In genomic region chr2:42960835-42961165, GRCh38 we compare ENCODE assay signal across 12 cellular contexts.
DNase-seq lines count a peak whose midpoint lies in the region; ATAC-seq and TF ChIP-seq lines count a peak whose summit lies in the region.
"Had no signal": no experiment of that assay in that cellular context is flagged by ENCODE, and none has a peak within 500 bp of the region (broad histone marks: within the 10 kb centered on the region; RNA-seq: fewer than 3 reads in every experiment).

No MANE protein-coding gene starts in this region.

- peak overlapping the region; percentile 6; the same call in 1 of the 2 replicates for H4K5ac ChIP-seq in IMR-90 (ENCODE audit: low read depth, low read length)

- H2AFZ ChIP-seq in IMR-90 (replicated peaks; ENCODE audit: low read length, poor library complexity) = no peak overlapping the region

- POLR2A ChIA-PET in IMR-90 (lab: Charles Lee; ENCODE audit: unreplicated experiment) = no interaction called here

- peaks cover 73% of the 10 kb centered on the region for H3K4me1 Mint-ChIP-seq in nephron

- no peak for TF ChIP-seq CTCF in IMR-90 (conservative IDR thresholded peaks at IDR 0.05; ENCODE audit: low read depth, low read length)
- TF ChIP-seq CTCF in nephron (IDR thresholded peaks at IDR 0.05; ENCODE audit: unreplicated experiment in 3 of 3) = no peak

- no peaks in the 10 kb centered on the region for H3K36me3 Mint-ChIP-seq in nephron (ENCODE audit: low read depth)
- H3K36me3 Mint-ChIP-seq: activated naive CD8-positive, alpha-beta T cell treated with anti-CD3 and anti-CD28 coated beads, Interleukin-2, amount 10 ng/mL, durations not matched to agents 7 days and 5 days had no signal

- no peak overlapping the region for H3K4me3 ChIP-seq in IMR-90 (ENCODE audit: insufficient read depth, low read depth, low read length)
- H3K4me3 ChIP-seq in thymus (ENCODE audit: low read length) = no peak overlapping the region
- H3K4me3 ChIP-seq: SK-N-MC had no signal

- H4K8ac ChIP-seq in IMR-90 (ENCODE audit: low read depth in 2 of 2, low read length in 2 of 2) = 0 out of 4 replicates have a peak overlapping the region, but pooled peaks of 1 of the 2 experiments have one; percentile 5

- H3K9me3 ChIP-seq in IMR-90 (ENCODE audit: control insufficient read depth, insufficient read depth, low read length) (no peaks in the 10 kb centered on the region), thymus (ENCODE audit: control insufficient read depth) (no peaks in the 10 kb centered on the region)

- H3K14ac ChIP-seq in IMR-90 (replicated peaks; ENCODE audit: low read depth, low read length) = no peak overlapping the region

- peaks cover 3% of the 10 kb centered on the region for H3K27me3 Mint-ChIP-seq in nephron (ENCODE audit: low read depth)

- H2BK15ac ChIP-seq in IMR-90 (ENCODE audit: low read depth, low read length) = peak overlapping the region; percentile 49; the same call in 1 of the 3 replicates

- TF ChIP-seq POLR2A in IMR-90 (IDR thresholded peaks at IDR 0.05; ENCODE audit: low read depth, low read length) = no peak

- no peak overlapping the region for H3K23ac ChIP-seq in IMR-90 (ENCODE audit: low read depth, low read length)

- H3K27ac ChIP-seq in IMR-90 (ENCODE audit: insufficient read depth, low read length) (no peak overlapping the region), thymus (ENCODE audit: low read depth) (peak overlapping the region; percentile 64)
- H3K27ac ChIP-seq: SK-N-MC had no signal

- no peak overlapping the region for H4K91ac ChIP-seq in IMR-90 (ENCODE audit: insufficient read depth, low read depth, low read length)

- no peaks in the 10 kb centered on the region for H3K9me3 Mint-ChIP-seq in nephron
- H3K9me3 Mint-ChIP-seq: activated naive CD8-positive, alpha-beta T cell treated with anti-CD3 and anti-CD28 coated beads, Interleukin-2, amount 10 ng/mL, durations not matched to agents 7 days and 5 days; CD4-positive, alpha-beta T cell had no signal

- no peak overlapping the region for H3K4me2 ChIP-seq in IMR-90 (ENCODE audit: low read depth, low read length)

- in situ Hi-C loops in IMR-90 (cut with MboI; ENCODE audit: low sequenced_read_pairs) = no loop called here

- peaks cover 17% of the 10 kb centered on the region; the same call in 1 of the 2 replicates for H3K9me1 ChIP-seq in IMR-90 (ENCODE audit: insufficient read depth, low read length)

- H3K36me3 ChIP-seq in IMR-90 (ENCODE audit: control insufficient read depth, insufficient read depth, low read length) = no peaks in the 10 kb centered on the region
- no peaks in the 10 kb centered on the region for H3K36me3 ChIP-seq in thymus (ENCODE audit: control insufficient read depth, insufficient read depth)

- TF ChIP-seq RAD21 in IMR-90 (IDR thresholded peaks at IDR 0.05; ENCODE audit: low read length) = no peak

- no peaks in the 10 kb centered on the region for H4K20me1 ChIP-seq in IMR-90 (ENCODE audit: insufficient read depth, low read length)

- peak overlapping the region; percentile 66; the same call in 1 of the 2 replicates for H2AK5ac ChIP-seq in IMR-90 (ENCODE audit: low read depth, low read length)

- H2AK9ac ChIP-seq in IMR-90 (replicated peaks; ENCODE audit: low read depth, low read length, poor library complexity) = peak overlapping the region; percentile 6

- DNase-seq in IMR-90 (no peak), fibroblast of gingiva (ENCODE audit: low read depth) (peak; percentile 63), inferior parietal cortex (ENCODE audit: extremely low spot score) (no peak)
- DNase-seq: activated naive CD8-positive, alpha-beta T cell treated with anti-CD3 and anti-CD28 coated beads, Interleukin-2, amount 10 ng/mL, durations not matched to agents 7 days and 5 days; CD4-positive, alpha-beta T cell; NCI-H2107 had no signal

- intact Hi-C loops in IMR-90 (cut with micrococcal nuclease) = loop anchor here (10.0 kb wide), 1 partner anchor 144 kb away; no protein-coding TSS in a partner anchor

- H3K4me1 ChIP-seq in IMR-90 (ENCODE audit: control insufficient read depth, insufficient read depth, low read length) (peaks cover 33% of the 10 kb centered on the region), thymus (ENCODE audit: control insufficient read depth, insufficient read depth, low read length) (peaks cover 47% of the 10 kb centered on the region)

- H3K27me3 ChIP-seq in IMR-90 (ENCODE audit: control insufficient read depth, insufficient read depth, low read length) (no peaks in the 10 kb centered on the region), thymus (ENCODE audit: control insufficient read depth, insufficient read depth) (no peaks in the 10 kb centered on the region)

- 0 out of 2 replicates have a peak overlapping the region, but pooled peaks have one; percentile 74 for H2BK120ac ChIP-seq in IMR-90 (ENCODE audit: low read depth, low read length)

- peak overlapping the region; percentile 82 for H3K4ac ChIP-seq in IMR-90 (ENCODE audit: low read depth, low read length)

- H3K18ac ChIP-seq in IMR-90 (ENCODE audit: low read depth, low read length) = no peak overlapping the region; the same call in 1 of the 2 replicates

- no peaks in the 10 kb centered on the region for H3K79me1 ChIP-seq in IMR-90 (ENCODE audit: low read depth in 1 of 2, low read length in 2 of 2)

- no TSS peak for BruUV-seq in IMR-90 (replicated peaks; lab: Mats Ljungman, UMichigan)

- H2BK5ac ChIP-seq in IMR-90 (ENCODE audit: low read depth, low read length, poor library complexity, severe bottlenecking) = no peak overlapping the region

- CTCF ChIA-PET in IMR-90 (lab: Yijun Ruan, JAX) = no interaction called here

- peak overlapping the region in 2 of 3 experiments; percentile 14 to 39 for H3K4me3 Mint-ChIP-seq in nephron
- H3K4me3 Mint-ChIP-seq: activated naive CD8-positive, alpha-beta T cell treated with anti-CD3 and anti-CD28 coated beads, Interleukin-2, amount 10 ng/mL, durations not matched to agents 7 days and 5 days had no signal

- H3K56ac ChIP-seq in IMR-90 (ENCODE audit: extremely low read depth, insufficient read depth, low read length) = no peak overlapping the region

- no CpG with 5 or more reads among the region's 6 CpGs for WGBS in IMR-90 (ENCODE audit: extremely low coverage in 2 of 2, insufficient read length in 1 of 2), 2 experiments
- 93% methylated on average over 6 of the region's 6 CpGs for WGBS in thymus

- dilution Hi-C loops in IMR-90 (cut with HindIII; ENCODE audit: low sequenced_read_pairs, unreplicated experiment) = no loop called here

- H3K27ac Mint-ChIP-seq in nephron = peak overlapping the region; percentile 85 to 97 (median 92)
- H3K27ac Mint-ChIP-seq: activated naive CD8-positive, alpha-beta T cell treated with anti-CD3 and anti-CD28 coated beads, Interleukin-2, amount 10 ng/mL, durations not matched to agents 7 days and 5 days; CD4-positive, alpha-beta T cell had no signal

- H2BK20ac ChIP-seq in IMR-90 (ENCODE audit: low read depth, low read length) = peak overlapping the region; percentile 71; the same call in 1 of the 2 replicates

- no peak overlapping the region for H3K9ac ChIP-seq in IMR-90 (ENCODE audit: low read depth, low read length)

- ATAC-seq in IMR-90 (ENCODE audit: low read depth) = no peak
- ATAC-seq in HG03354 (IDR thresholded peaks at IDR 0.05; ENCODE audit: poor library complexity, severe bottlenecking, unreplicated experiment) = no peak
- no peak for ATAC-seq in HG03520 (IDR thresholded peaks at IDR 0.05; ENCODE audit: unreplicated experiment)
- ATAC-seq in SK-N-SH treated with all-trans-retinoic acid at 6 μM for 48 hours = no peak

TF ChIP-seq in IMR-90, 13 proteins besides CTCF, POLR2A, EP300 and RAD21:
- no peak for TF ChIP-seq CHD1 (IDR thresholded peaks at IDR 0.05; ENCODE audit: low read depth, low read length)
- no peak for TF ChIP-seq RCOR1 (IDR thresholded peaks at IDR 0.05; ENCODE audit: insufficient replicate concordance, low read length)
- TF ChIP-seq FOS (IDR thresholded peaks at IDR 0.05; ENCODE audit: low read depth, low read length) = no peak
- TF ChIP-seq NFE2L2 (IDR thresholded peaks at IDR 0.05; ENCODE audit: low read depth, low read length) = no peak
- no peak for TF ChIP-seq MAFK (IDR thresholded peaks at IDR 0.05; ENCODE audit: low read depth, low read length)
- TF ChIP-seq SMC3 (IDR thresholded peaks at IDR 0.05; ENCODE audit: low read depth, low read length) = no peak
- TF ChIP-seq RFX5 (IDR thresholded peaks at IDR 0.05; ENCODE audit: low read depth, low read length) = no peak
- no peak for TF ChIP-seq CEBPB (IDR thresholded peaks at IDR 0.05; ENCODE audit: low read depth, low read length)
- no peak for TF ChIP-seq MXI1 (IDR thresholded peaks at IDR 0.05; ENCODE audit: borderline replicate concordance, low read depth, low read length)
TF ChIP-seq in IMR-90: peak in this region for 0.

TF ChIP-seq in SK-N-SH treated with all-trans-retinoic acid at 6 μM for 48 hours, 23 proteins besides CTCF, POLR2A, EP300 and RAD21:
- no peak for TF ChIP-seq OSR1 (CRISPR knock-in tag; IDR thresholded peaks at IDR 0.05)
- no peak for TF ChIP-seq GLIS3 (CRISPR knock-in tag; IDR thresholded peaks at IDR 0.05)
- TF ChIP-seq PATZ1 (CRISPR knock-in tag; IDR thresholded peaks at IDR 0.05; ENCODE audit: borderline replicate concordance) = no peak
TF ChIP-seq in SK-N-SH treated with all-trans-retinoic acid at 6 μM for 48 hours: peak in this region for 0.
